ENCODE assay signal across 11 cellular contexts in the genomic region with DNA sequence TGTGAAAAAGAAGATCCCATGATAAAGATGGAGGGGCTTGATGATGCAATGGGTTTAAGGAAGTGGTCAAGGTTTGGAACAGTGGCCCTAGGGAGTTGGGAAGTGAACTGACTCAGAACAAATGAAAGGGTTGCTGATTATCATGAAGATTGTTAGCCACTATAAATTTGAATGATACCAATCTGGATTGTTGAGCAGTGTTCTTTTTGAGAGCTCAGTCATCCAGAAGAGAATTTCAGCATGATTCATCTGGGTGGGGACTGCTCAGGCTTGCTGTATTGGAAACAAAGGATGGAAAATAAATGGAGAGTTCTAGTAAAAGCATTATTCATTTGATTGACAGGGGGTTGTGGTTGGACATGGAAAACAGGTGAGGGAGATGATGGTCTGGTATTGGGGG. TPM values are rescaled to one million over a fixed set of nuclear protein-coding genes. Genes with fewer than 3 reads are reported as not detected.
DNase-seq lines count a peak whose midpoint lies in the region; ATAC-seq, FAIRE-seq and TF ChIP-seq lines count a peak whose summit lies in the region.
"Had no signal": no experiment of that assay in that cellular context is flagged by ENCODE, and none has a peak within 500 bp of the region (broad histone marks: within the 10 kb centered on the region; RNA-seq: fewer than 3 reads in every experiment).

No MANE protein-coding gene starts in this region.

- H3K36me3 Mint-ChIP-seq in stimulated activated effector memory CD8-positive, alpha-beta T cell treated with anti-CD3 and anti-CD28 coated beads, Interleukin-12 subunit alpha, Interleukin-12 subunit beta, amount 100 ng/mL, for 72 hours = no peaks in the 10 kb centered on the region

- no peak for TF ChIP-seq CTCF in HepG2 (CRISPR knock-in tag; IDR thresholded peaks at IDR 0.05)
- TF ChIP-seq CTCF in right lobe of liver (IDR thresholded peaks at IDR 0.05) = no peak
- no peak for TF ChIP-seq CTCF in RWPE2 (IDR thresholded peaks at IDR 0.05; ENCODE audit: poor library complexity, severe bottlenecking)
- TF ChIP-seq CTCF in fibroblast of the aortic adventitia (IDR thresholded peaks at IDR 0.05; ENCODE audit: insufficient read depth, low read length) = no peak
- no peak for TF ChIP-seq CTCF in right atrium auricular region (IDR thresholded peaks at IDR 0.05)

- no peak for DNase-seq in HepG2 (ENCODE audit: low spot score)
- DNase-seq in right lobe of liver = no peak
- no peak for DNase-seq in RWPE2 (ENCODE audit: low spot score)
- peak; percentile 51 for DNase-seq in fibroblast of the aortic adventitia (ENCODE audit: low read depth)
- DNase-seq in right atrium auricular region (ENCODE audit: low spot score) = no peak
- DNase-seq in stimulated activated effector memory CD8-positive, alpha-beta T cell treated with anti-CD3 and anti-CD28 coated beads, Interleukin-12 subunit alpha, Interleukin-12 subunit beta, amount 100 ng/mL, for 72 hours (ENCODE audit: low spot score in 2 of 2) = no peak
- no peak for DNase-seq in medulla oblongata (ENCODE audit: extremely low spot score)
- DNase-seq: activated B cell treated with CpG ODN at 0.5 μM for 24 hours, colonic mucosa had no signal

- no peak overlapping the region for H3K27ac Mint-ChIP-seq in stimulated activated effector memory CD8-positive, alpha-beta T cell treated with anti-CD3 and anti-CD28 coated beads, Interleukin-12 subunit alpha, Interleukin-12 subunit beta, amount 100 ng/mL, for 72 hours
- H3K27ac Mint-ChIP-seq: activated B cell treated with CpG ODN at 0.5 μM for 24 hours, IgD-negative memory B cell had no signal

- TF ChIP-seq POLR2A in HepG2 (IDR thresholded peaks at IDR 0.05; ENCODE audit: insufficient read depth in 1 of 2, low read depth in 2 of 2, low read length in 2 of 2) (no peak), right lobe of liver (IDR thresholded peaks at IDR 0.05) (no peak)

- no peak overlapping the region for H3K9ac ChIP-seq in HepG2 (ENCODE audit: insufficient read depth, low read depth, low read length)

- H3K27ac ChIP-seq in HepG2 (ENCODE audit: extremely low read length, insufficient read depth, low read length) = no peak overlapping the region
- no peak overlapping the region for H3K27ac ChIP-seq in right lobe of liver
- H3K27ac ChIP-seq in RWPE2 (ENCODE audit: poor library complexity, severe bottlenecking) = peak overlapping the region; percentile 56
- no peak overlapping the region for H3K27ac ChIP-seq in right atrium auricular region
- H3K27ac ChIP-seq: colonic mucosa had no signal

- no peak overlapping the region for H3K4me2 ChIP-seq in HepG2 (ENCODE audit: low read depth, low read length)

- peaks cover 6% of the 10 kb centered on the region for H3K9me3 Mint-ChIP-seq in stimulated activated effector memory CD8-positive, alpha-beta T cell treated with anti-CD3 and anti-CD28 coated beads, Interleukin-12 subunit alpha, Interleukin-12 subunit beta, amount 100 ng/mL, for 72 hours

- TF ChIP-seq RAD21 in HepG2 (CRISPR knock-in tag; IDR thresholded peaks at IDR 0.05) = no peak

- H4K20me1 ChIP-seq in HepG2 (ENCODE audit: insufficient read depth, low read length) = no peaks in the 10 kb centered on the region

- intact Hi-C loops in HepG2 (cut with micrococcal nuclease; ENCODE audit: unreplicated experiment) = no loop called here
- intact Hi-C loops in right lobe of liver (cut with DNase I) = no loop called here

- in situ Hi-C loops in HepG2 (cut with HindIII; ENCODE audit: extremely low pct_ligation_motif_present, low pct_unique_long_range_greater_than_20kb) = no loop called here

- peaks cover 14% of the 10 kb centered on the region for H3K4me1 ChIP-seq in HepG2 (ENCODE audit: insufficient read depth, low read length)
- H3K4me1 ChIP-seq in right lobe of liver = no peaks in the 10 kb centered on the region
- peaks cover 12% of the 10 kb centered on the region for H3K4me1 ChIP-seq in RWPE2 (ENCODE audit: insufficient read depth, poor library complexity, severe bottlenecking)
- no peaks in the 10 kb centered on the region for H3K4me1 ChIP-seq in right atrium auricular region
- H3K4me1 ChIP-seq: colonic mucosa had no signal

- H3K4me3 ChIP-seq in HepG2 (replicated peaks in 1 of 3; ENCODE audit: insufficient read depth in 1 of 3, low read depth in 2 of 3, low read length in 3 of 3) (no peak overlapping the region), right lobe of liver (no peak overlapping the region), RWPE2 (ENCODE audit: severe bottlenecking) (no peak overlapping the region), fibroblast of the aortic adventitia (ENCODE audit: low read depth, low read length) (no peak overlapping the region), right atrium auricular region (no peak overlapping the region)
- H3K4me3 ChIP-seq: colonic mucosa had no signal

- H3K9me3 ChIP-seq in HepG2 (ENCODE audit: low read length) (no peaks in the 10 kb centered on the region), right lobe of liver (no peaks in the 10 kb centered on the region), RWPE2 (ENCODE audit: severe bottlenecking) (no peaks in the 10 kb centered on the region), right atrium auricular region (no peaks in the 10 kb centered on the region)
- H3K9me3 ChIP-seq: colonic mucosa had no signal

- TF ChIP-seq EP300 in HepG2 (IDR thresholded peaks at IDR 0.05; ENCODE audit: low read depth in 2 of 2, low read length in 2 of 2) = no peak
- TF ChIP-seq EP300 in HepG2 (CRISPR knock-in tag; IDR thresholded peaks at IDR 0.05; ENCODE audit: borderline replicate concordance) = no peak

- H3K27me3 ChIP-seq in HepG2 (ENCODE audit: control insufficient read depth in 1 of 2, insufficient read depth in 2 of 2, low read length in 2 of 2) (no peaks in the 10 kb centered on the region), right lobe of liver (no peaks in the 10 kb centered on the region), RWPE2 (ENCODE audit: insufficient read depth, poor library complexity, severe bottlenecking) (no peaks in the 10 kb centered on the region), right atrium auricular region (no peaks in the 10 kb centered on the region)
- H3K27me3 ChIP-seq: colonic mucosa had no signal

- ATAC-seq in HepG2 (no peak), right lobe of liver (no peak), RWPE2 (ENCODE audit: low read depth) (peak; percentile 89), HG03565 (IDR thresholded peaks at IDR 0.05; ENCODE audit: unreplicated experiment) (no peak)
- no peak for ATAC-seq in stimulated activated effector memory CD8-positive, alpha-beta T cell treated with anti-CD3 and anti-CD28 coated beads, Interleukin-12 subunit alpha, Interleukin-12 subunit beta, amount 100 ng/mL, for 72 hours

- FAIRE-seq in HepG2 (lab: Jason Lieb, UNC) = no peak

- H3K4me3 Mint-ChIP-seq in stimulated activated effector memory CD8-positive, alpha-beta T cell treated with anti-CD3 and anti-CD28 coated beads, Interleukin-12 subunit alpha, Interleukin-12 subunit beta, amount 100 ng/mL, for 72 hours = no peak overlapping the region
- H3K4me3 Mint-ChIP-seq: activated B cell treated with CpG ODN at 0.5 μM for 24 hours, IgD-negative memory B cell had no signal

- POLR2A ChIA-PET in HepG2 (lab: Yijun Ruan, JAX) = no interaction called here

- H3K79me2 ChIP-seq in HepG2 (ENCODE audit: insufficient read depth, low read length) = no peaks in the 10 kb centered on the region

- no peak overlapping the region for H2AFZ ChIP-seq in HepG2 (ENCODE audit: low read length)

- H3K4me1 Mint-ChIP-seq in stimulated activated effector memory CD8-positive, alpha-beta T cell treated with anti-CD3 and anti-CD28 coated beads, Interleukin-12 subunit alpha, Interleukin-12 subunit beta, amount 100 ng/mL, for 72 hours = peaks cover 8% of the 10 kb centered on the region
- H3K4me1 Mint-ChIP-seq: activated B cell treated with CpG ODN at 0.5 μM for 24 hours had no signal

- H3K36me3 ChIP-seq in HepG2 (replicated peaks in 1 of 2; ENCODE audit: control insufficient read depth in 1 of 2, insufficient read depth in 2 of 2, low read length in 2 of 2) (0 out of 5 replicates have a peak, but pooled peaks cover 0 to 4% of the 10 kb centered on the region in 2 experiments), right lobe of liver (peaks cover 0 to 4% (median 0%) of the 10 kb centered on the region in 4 donors), RWPE2 (ENCODE audit: low read depth) (no peaks in the 10 kb centered on the region), right atrium auricular region (peaks cover 9% of the 10 kb centered on the region)
- H3K36me3 ChIP-seq: colonic mucosa had no signal

- CTCF ChIA-PET in HepG2 (lab: Yijun Ruan, JAX; ENCODE audit: low intra/inter-chr PET ratio, low total read pairs) = no interaction called here

- BruUV-seq in HepG2 (replicated peaks; lab: Mats Ljungman, UMichigan) = TSS peak; percentile 21

RNA-seq across cellular contexts. Expression of gene TMEM117, which starts 11.5 kb away (rescaled TPM):
- total RNA-seq in HepG2 (2016; rRNA removed; fragmentation: Illumina TruSeq; extraction: Trizol) = 6.5 and 8.5 TPM in 2 replicates
- 1.9 and 2.8 TPM in 2 replicates for total RNA-seq in HepG2 (2016; cell fraction: cytosol; rRNA removed; fragmentation: Illumina TruSeq; extraction: Trizol; ENCODE audit: low read depth)
- 6.7 and 8.8 TPM in 2 replicates for total RNA-seq in HepG2 (2016; cell fraction: insoluble cytoplasmic fraction; rRNA removed; fragmentation: Illumina TruSeq; extraction: Trizol)
- total RNA-seq in HepG2 (2016; cell fraction: membrane; rRNA removed; fragmentation: Illumina TruSeq; extraction: Trizol) = 7.0 and 7.1 TPM in 2 replicates
- total RNA-seq in HepG2 (2016; cell fraction: nucleus; rRNA removed; fragmentation: Illumina TruSeq; extraction: Trizol) = 14.7 and 19.2 TPM in 2 replicates
- 2.8 and 3.6 TPM in 2 replicates for polyA plus RNA-seq in HepG2 (2011; rRNA removed)
- polyA plus RNA-seq in HepG2 (2011; cell fraction: cytosol; rRNA removed) = 1.8 and 3.4 TPM in 2 replicates
- 1.5 and 1.7 TPM in 2 replicates for polyA plus RNA-seq in HepG2 (2011; cell fraction: nucleus; rRNA removed)
- polyA plus RNA-seq in HepG2 (2012) = 3.4 and 3.7 TPM in 2 replicates
- polyA plus RNA-seq in HepG2 (2016; cell fraction: cytosol; fragmentation: Illumina TruSeq; extraction: Trizol; ENCODE audit: low read depth) = 1.5 and 2.8 TPM in 2 replicates
- 5.9 and 7.3 TPM in 2 replicates for polyA plus RNA-seq in HepG2 (2016; cell fraction: insoluble cytoplasmic fraction; fragmentation: Illumina TruSeq; extraction: Trizol; ENCODE audit: low read depth)
- polyA plus RNA-seq in HepG2 (2016; cell fraction: membrane; fragmentation: Illumina TruSeq; extraction: Trizol; ENCODE audit: low read depth) = 4.7 and 5.1 TPM in 2 replicates
- polyA plus RNA-seq in HepG2 (2016; cell fraction: nucleus; fragmentation: Illumina TruSeq; extraction: Trizol; ENCODE audit: insufficient read depth, low read depth) = 6.2 and 6.8 TPM in 2 replicates
- polyA minus RNA-seq in HepG2 (2011; rRNA and poly(A)+ RNA removed; ENCODE audit: low replicate concordance) = 2.4 and 2.6 TPM in 2 replicates
- polyA minus RNA-seq in HepG2 (2011; cell fraction: cytosol; rRNA and poly(A)+ RNA removed) = 2.4 and 4.6 TPM in 2 replicates
- 14.3 and 16.4 TPM in 2 replicates for polyA minus RNA-seq in HepG2 (2011; cell fraction: nucleus; rRNA and poly(A)+ RNA removed)
- total RNA-seq in right lobe of liver = 10 to 100 TPM in 1 of 6 experiments, 1 to 10 TPM in 5; 2.4 to 15.3 (median 3.1) TPM
- 9.9 and 13.0 TPM in 2 replicates for total RNA-seq in fibroblast of the aortic adventitia (ENCODE audit: low replicate concordance)
- total RNA-seq in right atrium auricular region = 10 to 100 TPM; 10.8 to 24.1 TPM

RNA-seq across cellular contexts. Expression of gene TWF1, which starts 41.3 kb away (rescaled TPM):
- 85.5 and 148 TPM in 2 replicates for total RNA-seq in HepG2 (2016; rRNA removed; fragmentation: Illumina TruSeq; extraction: Trizol)
- 12.4 and 17.1 TPM in 2 replicates for total RNA-seq in HepG2 (2016; cell fraction: cytosol; rRNA removed; fragmentation: Illumina TruSeq; extraction: Trizol; ENCODE audit: low read depth)
- total RNA-seq in HepG2 (2016; cell fraction: insoluble cytoplasmic fraction; rRNA removed; fragmentation: Illumina TruSeq; extraction: Trizol) = 90.5 and 142 TPM in 2 replicates
- 63.7 and 70.0 TPM in 2 replicates for total RNA-seq in HepG2 (2016; cell fraction: membrane; rRNA removed; fragmentation: Illumina TruSeq; extraction: Trizol)
- 44.9 and 45.5 TPM in 2 replicates for total RNA-seq in HepG2 (2016; cell fraction: nucleus; rRNA removed; fragmentation: Illumina TruSeq; extraction: Trizol)
- polyA plus RNA-seq in HepG2 (2011; rRNA removed) = 22.3 and 32.3 TPM in 2 replicates
- polyA plus RNA-seq in HepG2 (2011; cell fraction: cytosol; rRNA removed) = 12.5 and 19.3 TPM in 2 replicates
- polyA plus RNA-seq in HepG2 (2011; cell fraction: nucleus; rRNA removed) = 11.0 and 12.8 TPM in 2 replicates
- polyA plus RNA-seq in HepG2 (2012) = 35.5 and 36.4 TPM in 2 replicates
- polyA plus RNA-seq in HepG2 (2016; cell fraction: cytosol; fragmentation: Illumina TruSeq; extraction: Trizol; ENCODE audit: low read depth) = 13.7 and 14.1 TPM in 2 replicates
- polyA plus RNA-seq in HepG2 (2016; cell fraction: insoluble cytoplasmic fraction; fragmentation: Illumina TruSeq; extraction: Trizol; ENCODE audit: low read depth) = 99.5 and 109 TPM in 2 replicates
- polyA plus RNA-seq in HepG2 (2016; cell fraction: membrane; fragmentation: Illumina TruSeq; extraction: Trizol; ENCODE audit: low read depth) = 41.8 and 46.1 TPM in 2 replicates
- polyA plus RNA-seq in HepG2 (2016; cell fraction: nucleus; fragmentation: Illumina TruSeq; extraction: Trizol; ENCODE audit: insufficient read depth, low read depth) = 41.4 and 45.6 TPM in 2 replicates
- polyA minus RNA-seq in HepG2 (2011; rRNA and poly(A)+ RNA removed; ENCODE audit: low replicate concordance) = 9.6 and 27.1 TPM in 2 replicates
- polyA minus RNA-seq in HepG2 (2011; cell fraction: cytosol; rRNA and poly(A)+ RNA removed) = 42.4 and 45.7 TPM in 2 replicates
- polyA minus RNA-seq in HepG2 (2011; cell fraction: nucleus; rRNA and poly(A)+ RNA removed) = 39.9 and 42.1 TPM in 2 replicates
- total RNA-seq in right lobe of liver = 10 to 100 TPM; 28.6 to 52.9 (median 43.5) TPM
- total RNA-seq in fibroblast of the aortic adventitia (ENCODE audit: low replicate concordance) = 50.2 and 179 TPM in 2 replicates
- 10 to 100 TPM; 18.0 to 19.0 TPM for total RNA-seq in right atrium auricular region
